17 cellular contexts compared by ENCODE assay signal in the genomic region with DNA sequence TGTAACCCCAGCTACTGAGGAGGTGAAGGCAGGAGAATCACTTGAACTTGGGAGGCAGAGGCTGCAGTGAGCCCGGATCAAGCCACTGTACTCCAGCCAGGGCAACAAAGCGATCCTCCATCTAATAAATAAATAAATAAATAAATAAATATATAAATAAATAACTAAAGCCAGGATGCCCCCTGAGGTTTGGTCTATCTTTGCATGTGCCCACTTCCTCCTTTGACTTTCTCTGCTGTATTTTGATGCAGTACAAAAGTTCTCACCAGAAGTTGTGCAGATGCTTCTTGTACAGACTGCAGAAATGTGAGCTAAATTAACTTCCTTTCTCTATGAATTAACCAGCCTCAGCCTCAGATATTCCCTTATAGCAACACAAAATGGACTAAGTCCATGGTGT.
"Had no signal": no experiment of that assay in that cellular context is flagged by ENCODE, and none has a peak within 500 bp of the region (broad histone marks: within the 10 kb centered on the region; RNA-seq: fewer than 3 reads in every experiment).

No MANE protein-coding gene starts in this region.

- H3K27me3 ChIP-seq: hepatocyte, neutrophil, testis had no signal

- H3K27ac ChIP-seq: hepatocyte, neutrophil, testis had no signal

- H3K36me3 ChIP-seq: neutrophil had no signal

- H3K4me3 ChIP-seq: hepatocyte, smooth muscle cell, testis had no signal

- H3K36me3 Mint-ChIP-seq: activated CD8-positive, alpha-beta memory T cell treated with anti-CD3 and anti-CD28 coated beads, Interleukin-2, amount 10 ng/mL, durations not matched to agents 7 days and 5 days; activated naive CD8-positive, alpha-beta T cell treated with anti-CD3 and anti-CD28 coated beads for 36 hours; natural killer cell had no signal

- H3K4me1 Mint-ChIP-seq: activated CD4-positive, alpha-beta memory T cell treated with anti-CD3 and anti-CD28 coated beads, Interleukin-2, amount 10 ng/mL, durations not matched to agents 7 days and 5 days; activated CD8-positive, alpha-beta memory T cell treated with anti-CD3 and anti-CD28 coated beads, Interleukin-2, amount 10 ng/mL, durations not matched to agents 7 days and 5 days; activated T-helper 17 cell treated with anti-CD3 and anti-CD28 coated beads, Interleukin-2, amount 50 U/mL, for 72 hours; natural killer cell had no signal

- H3K9me3 ChIP-seq: neutrophil, testis had no signal

- H3K27ac Mint-ChIP-seq: activated CD4-positive, alpha-beta memory T cell treated with anti-CD3 and anti-CD28 coated beads, Interleukin-2, amount 10 ng/mL, durations not matched to agents 7 days and 5 days; activated CD8-positive, alpha-beta memory T cell treated with anti-CD3 and anti-CD28 coated beads, Interleukin-2, amount 10 ng/mL, durations not matched to agents 7 days and 5 days; activated naive CD8-positive, alpha-beta T cell treated with anti-CD3 and anti-CD28 coated beads for 36 hours; activated T-helper 17 cell treated with anti-CD3 and anti-CD28 coated beads, Interleukin-2, amount 50 U/mL, for 72 hours; effector memory CD8-positive, alpha-beta T cell; natural killer cell; T-helper 2 cell treated with Interferon-gamma antibody and Interleukin-4, amounts not matched to agents 5 μg/mL and 100 μg/mL, for 36 hours had no signal

- H3K9me3 Mint-ChIP-seq: activated CD4-positive, alpha-beta memory T cell treated with anti-CD3 and anti-CD28 coated beads, Interleukin-2, amount 10 ng/mL, durations not matched to agents 7 days and 5 days; activated naive CD8-positive, alpha-beta T cell treated with anti-CD3 and anti-CD28 coated beads for 36 hours; activated T-helper 17 cell treated with anti-CD3 and anti-CD28 coated beads, Interleukin-2, amount 50 U/mL, for 72 hours; effector memory CD8-positive, alpha-beta T cell; natural killer cell; T-helper 2 cell treated with Interferon-gamma antibody and Interleukin-4, amounts not matched to agents 5 μg/mL and 100 μg/mL, for 36 hours had no signal

- ATAC-seq: activated CD8-positive, alpha-beta memory T cell treated with anti-CD3 and anti-CD28 coated beads, Interleukin-2, amount 10 ng/mL, durations not matched to agents 7 days and 5 days; activated T-helper 17 cell treated with anti-CD3 and anti-CD28 coated beads, Interleukin-2, amount 50 U/mL, for 72 hours; effector memory CD8-positive, alpha-beta T cell; natural killer cell; sciatic nerve had no signal

- H3K4me3 Mint-ChIP-seq: activated CD4-positive, alpha-beta memory T cell treated with anti-CD3 and anti-CD28 coated beads, Interleukin-2, amount 10 ng/mL, durations not matched to agents 7 days and 5 days; activated CD8-positive, alpha-beta memory T cell treated with anti-CD3 and anti-CD28 coated beads, Interleukin-2, amount 10 ng/mL, durations not matched to agents 7 days and 5 days; activated naive CD8-positive, alpha-beta T cell treated with anti-CD3 and anti-CD28 coated beads for 36 hours; activated T-helper 17 cell treated with anti-CD3 and anti-CD28 coated beads, Interleukin-2, amount 50 U/mL, for 72 hours; effector memory CD8-positive, alpha-beta T cell; natural killer cell; T-helper 2 cell treated with Interferon-gamma antibody and Interleukin-4, amounts not matched to agents 5 μg/mL and 100 μg/mL, for 36 hours had no signal

- DNase-seq: activated CD4-positive, alpha-beta memory T cell treated with anti-CD3 and anti-CD28 coated beads, Interleukin-2, amount 10 ng/mL, durations not matched to agents 7 days and 5 days; activated CD4-positive, alpha-beta T cell treated with anti-CD3 and anti-CD28 coated beads for 48 hours; activated CD4-positive, CD25-positive, alpha-beta regulatory T cell; activated CD8-positive, alpha-beta memory T cell treated with anti-CD3 and anti-CD28 coated beads, Interleukin-2, amount 10 ng/mL, durations not matched to agents 7 days and 5 days; activated naive CD4-positive, alpha-beta T cell; activated naive CD8-positive, alpha-beta T cell treated with anti-CD3 and anti-CD28 coated beads for 36 hours; amniotic stem cell; effector memory CD8-positive, alpha-beta T cell; natural killer cell; stimulated activated CD4-positive, alpha-beta T cell treated with anti-CD3 and anti-CD28 coated beads, Interleukin-4, amount 100 ng/mL, for 1 hour; testis had no signal

- H3K4me1 ChIP-seq: testis had no signal
